Comparison of ENCODE assay signal across 1 cellular context in genomic region chr20:63577317-63577894, GRCh38.
TF ChIP-seq lines count a peak whose summit lies in the region.

No MANE protein-coding gene starts in this region.

TF ChIP-seq in HepG2, 621 proteins besides CTCF, POLR2A, EP300 and RAD21 (continued from another document and continues in another):
- no peak for TF ChIP-seq CBX5 (CRISPR knock-in tag; IDR thresholded peaks at IDR 0.05; ENCODE audit: borderline replicate concordance)
- peak; percentile 29; the same call in 1 of the 2 replicates for TF ChIP-seq ZNF263 (CRISPR knock-in tag; IDR thresholded peaks at IDR 0.05)
- no peak for TF ChIP-seq TEF (CRISPR knock-in tag; IDR thresholded peaks at IDR 0.05)
- no peak for TF ChIP-seq RFX3 (CRISPR knock-in tag; IDR thresholded peaks at IDR 0.05)
- 0 out of 2 replicates have a peak, but pooled peaks have one; percentile 33 for TF ChIP-seq ZNF30 (CRISPR knock-in tag; IDR thresholded peaks at IDR 0.05)
- no peak for TF ChIP-seq U2AF2 (IDR thresholded peaks at IDR 0.05; ENCODE audit: low read depth, low read length)
- no peak for TF ChIP-seq ATF7-NPFF (CRISPR knock-in tag; IDR thresholded peaks at IDR 0.05; ENCODE audit: low read depth)
- peak; percentile 53 for TF ChIP-seq ZFY (CRISPR knock-in tag; IDR thresholded peaks at IDR 0.05)
- TF ChIP-seq ZNF530 (CRISPR knock-in tag; IDR thresholded peaks at IDR 0.05; ENCODE audit: low read depth) = no peak
- no peak for TF ChIP-seq FOXA1 (IDR thresholded peaks at IDR 0.05)
- TF ChIP-seq FOXA1 (CRISPR knock-in tag; IDR thresholded peaks at IDR 0.05) = no peak
- no peak for TF ChIP-seq ZNF121 (CRISPR knock-in tag; IDR thresholded peaks at IDR 0.05)
- no peak for TF ChIP-seq ZNF609 (CRISPR knock-in tag; IDR thresholded peaks at IDR 0.05; ENCODE audit: borderline replicate concordance)
- no peak for TF ChIP-seq LCORL (IDR thresholded peaks at IDR 0.05)
- 0 out of 2 replicates have a peak, but pooled peaks have one; percentile 46 for TF ChIP-seq LCORL (CRISPR knock-in tag; IDR thresholded peaks at IDR 0.05)
- no peak for TF ChIP-seq TRIM22 (IDR thresholded peaks at IDR 0.05)
- TF ChIP-seq ZC3H13 (CRISPR knock-in tag; IDR thresholded peaks at IDR 0.05) = no peak
- no peak for TF ChIP-seq REST (IDR thresholded peaks at IDR 0.05; ENCODE audit: borderline replicate concordance in 1 of 2, low read depth in 1 of 2, low read length in 2 of 2)
- no peak for TF ChIP-seq ZNF557 (CRISPR knock-in tag; IDR thresholded peaks at IDR 0.05)
- peak; percentile 78 for TF ChIP-seq SALL1 (CRISPR knock-in tag; IDR thresholded peaks at IDR 0.05)
- TF ChIP-seq KLF11 (CRISPR knock-in tag; IDR thresholded peaks at IDR 0.05) = no peak
- TF ChIP-seq ZNF589 (CRISPR knock-in tag; conservative IDR thresholded peaks at IDR 0.05) = no peak
- no peak for TF ChIP-seq ZNF253 (CRISPR knock-in tag; IDR thresholded peaks at IDR 0.05; ENCODE audit: borderline replicate concordance)
- no peak; the same call in 1 of the 2 replicates for TF ChIP-seq ZNF703 (CRISPR knock-in tag; IDR thresholded peaks at IDR 0.05; ENCODE audit: borderline replicate concordance)
- TF ChIP-seq NFE2L2 (IDR thresholded peaks at IDR 0.05; ENCODE audit: low read length) = no peak
- TF ChIP-seq ZNF878 (CRISPR knock-in tag; IDR thresholded peaks at IDR 0.05) = no peak
- peak; percentile 52; the same call in 1 of the 2 replicates for TF ChIP-seq ZBTB38 (CRISPR knock-in tag; IDR thresholded peaks at IDR 0.05)
- 0 out of 2 replicates have a peak, but pooled peaks have one; percentile 26 for TF ChIP-seq ZSCAN29 (CRISPR knock-in tag; conservative IDR thresholded peaks at IDR 0.05)
- TF ChIP-seq ZNF383 (CRISPR knock-in tag; IDR thresholded peaks at IDR 0.05; ENCODE audit: borderline replicate concordance) = no peak
- no peak for TF ChIP-seq GFI1 (CRISPR knock-in tag; IDR thresholded peaks at IDR 0.05; ENCODE audit: borderline replicate concordance)
- TF ChIP-seq LRRFIP1 (CRISPR knock-in tag; conservative IDR thresholded peaks at IDR 0.05) = no peak
- no peak for TF ChIP-seq ZNF552 (CRISPR knock-in tag; IDR thresholded peaks at IDR 0.05; ENCODE audit: borderline replicate concordance)
- no peak for TF ChIP-seq TBL1XR1 (IDR thresholded peaks at IDR 0.05; ENCODE audit: borderline replicate concordance, low read length, partially characterized antibody)
- TF ChIP-seq SETDB1 (CRISPR knock-in tag; IDR thresholded peaks at IDR 0.05; ENCODE audit: borderline replicate concordance) = no peak
- no peak for TF ChIP-seq ZNF331 (CRISPR knock-in tag; IDR thresholded peaks at IDR 0.05)
- no peak for TF ChIP-seq ZMYM2 (CRISPR knock-in tag; IDR thresholded peaks at IDR 0.05)
- TF ChIP-seq AGO1 (IDR thresholded peaks at IDR 0.05; ENCODE audit: low read depth, low read length, poor library complexity, severe bottlenecking) = no peak
- no peak for TF ChIP-seq PAXIP1 (CRISPR knock-in tag; conservative IDR thresholded peaks at IDR 0.05)
- TF ChIP-seq TERF1 (CRISPR knock-in tag; IDR thresholded peaks at IDR 0.05) = no peak
- no peak for TF ChIP-seq ZMAT5 (CRISPR knock-in tag; IDR thresholded peaks at IDR 0.05; ENCODE audit: borderline replicate concordance, low read depth)
- no peak for TF ChIP-seq MATR3 (CRISPR knock-in tag; IDR thresholded peaks at IDR 0.05)
- no peak for TF ChIP-seq IRF1 (CRISPR knock-in tag; IDR thresholded peaks at IDR 0.05; ENCODE audit: low read depth)
- TF ChIP-seq NCOR1 (IDR thresholded peaks at IDR 0.05; ENCODE audit: borderline replicate concordance, low read length) = no peak
- TF ChIP-seq GTF3A (CRISPR knock-in tag; conservative IDR thresholded peaks at IDR 0.05) = no peak
- TF ChIP-seq RARG (CRISPR knock-in tag; IDR thresholded peaks at IDR 0.05; ENCODE audit: low read depth) = no peak
- TF ChIP-seq JUNB (CRISPR knock-in tag; IDR thresholded peaks at IDR 0.05; ENCODE audit: borderline replicate concordance) = no peak
- 0 out of 2 replicates have a peak, but pooled peaks have one; percentile 28 for TF ChIP-seq ZNF335 (CRISPR knock-in tag; IDR thresholded peaks at IDR 0.05)
- TF ChIP-seq SAFB2 (CRISPR knock-in tag; IDR thresholded peaks at IDR 0.05; ENCODE audit: borderline replicate concordance, low read depth) = no peak
